ENCODE assay signal across 1 cellular context in the genomic region with DNA sequence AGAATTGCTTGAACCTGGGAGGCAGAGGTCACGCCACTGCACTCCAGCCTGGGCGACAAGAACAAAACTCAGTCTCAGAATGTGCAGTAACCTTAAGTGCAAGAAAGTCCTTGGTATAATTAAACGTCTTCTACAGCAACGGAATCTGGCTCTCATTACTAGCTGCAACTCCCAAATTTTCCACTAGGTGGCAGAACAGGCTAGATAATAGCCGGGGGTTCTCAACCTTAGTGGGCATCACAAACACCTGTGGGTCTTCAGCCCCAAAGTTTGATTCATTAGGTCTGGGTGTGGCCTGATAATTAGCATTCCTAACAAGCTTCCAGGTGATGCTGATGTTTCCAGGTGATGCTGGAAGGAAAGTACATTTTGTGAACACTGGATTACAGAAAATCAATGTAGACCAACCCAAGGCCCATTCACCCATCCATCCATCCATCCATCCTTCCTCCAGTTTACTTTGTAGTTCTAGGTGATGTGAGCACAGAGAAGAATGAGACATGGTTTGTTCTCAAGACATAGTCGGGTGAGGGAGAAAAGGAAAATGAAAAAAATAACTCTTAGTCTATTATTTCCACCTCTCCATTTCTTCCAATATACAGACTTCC.
TF ChIP-seq lines count a peak whose summit lies in the region.

No MANE protein-coding gene starts in this region.

TF ChIP-seq in WTC11, 78 proteins besides CTCF, POLR2A, EP300 and RAD21 (continued from another document):
- TF ChIP-seq, protein P1, sequence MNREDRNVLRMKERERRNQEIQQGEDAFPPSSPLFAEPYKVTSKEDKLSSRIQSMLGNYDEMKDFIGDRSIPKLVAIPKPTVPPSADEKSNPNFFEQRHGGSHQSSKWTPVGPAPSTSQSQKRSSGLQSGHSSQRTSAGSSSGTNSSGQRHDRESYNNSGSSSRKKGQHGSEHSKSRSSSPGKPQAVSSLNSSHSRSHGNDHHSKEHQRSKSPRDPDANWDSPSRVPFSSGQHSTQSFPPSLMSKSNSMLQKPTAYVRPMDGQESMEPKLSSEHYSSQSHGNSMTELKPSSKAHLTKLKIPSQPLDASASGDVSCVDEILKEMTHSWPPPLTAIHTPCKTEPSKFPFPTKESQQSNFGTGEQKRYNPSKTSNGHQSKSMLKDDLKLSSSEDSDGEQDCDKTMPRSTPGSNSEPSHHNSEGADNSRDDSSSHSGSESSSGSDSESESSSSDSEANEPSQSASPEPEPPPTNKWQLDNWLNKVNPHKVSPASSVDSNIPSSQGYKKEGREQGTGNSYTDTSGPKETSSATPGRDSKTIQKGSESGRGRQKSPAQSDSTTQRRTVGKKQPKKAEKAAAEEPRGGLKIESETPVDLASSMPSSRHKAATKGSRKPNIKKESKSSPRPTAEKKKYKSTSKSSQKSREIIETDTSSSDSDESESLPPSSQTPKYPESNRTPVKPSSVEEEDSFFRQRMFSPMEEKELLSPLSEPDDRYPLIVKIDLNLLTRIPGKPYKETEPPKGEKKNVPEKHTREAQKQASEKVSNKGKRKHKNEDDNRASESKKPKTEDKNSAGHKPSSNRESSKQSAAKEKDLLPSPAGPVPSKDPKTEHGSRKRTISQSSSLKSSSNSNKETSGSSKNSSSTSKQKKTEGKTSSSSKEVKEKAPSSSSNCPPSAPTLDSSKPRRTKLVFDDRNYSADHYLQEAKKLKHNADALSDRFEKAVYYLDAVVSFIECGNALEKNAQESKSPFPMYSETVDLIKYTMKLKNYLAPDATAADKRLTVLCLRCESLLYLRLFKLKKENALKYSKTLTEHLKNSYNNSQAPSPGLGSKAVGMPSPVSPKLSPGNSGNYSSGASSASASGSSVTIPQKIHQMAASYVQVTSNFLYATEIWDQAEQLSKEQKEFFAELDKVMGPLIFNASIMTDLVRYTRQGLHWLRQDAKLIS (CRISPR knock-in tag; IDR thresholded peaks at IDR 0.05; ENCODE audit: borderline replicate concordance): no peak
- TF ChIP-seq CREB1 (CRISPR knock-in tag; IDR thresholded peaks at IDR 0.05): no peak
